10 cellular contexts compared by ENCODE assay signal in the genomic region with DNA sequence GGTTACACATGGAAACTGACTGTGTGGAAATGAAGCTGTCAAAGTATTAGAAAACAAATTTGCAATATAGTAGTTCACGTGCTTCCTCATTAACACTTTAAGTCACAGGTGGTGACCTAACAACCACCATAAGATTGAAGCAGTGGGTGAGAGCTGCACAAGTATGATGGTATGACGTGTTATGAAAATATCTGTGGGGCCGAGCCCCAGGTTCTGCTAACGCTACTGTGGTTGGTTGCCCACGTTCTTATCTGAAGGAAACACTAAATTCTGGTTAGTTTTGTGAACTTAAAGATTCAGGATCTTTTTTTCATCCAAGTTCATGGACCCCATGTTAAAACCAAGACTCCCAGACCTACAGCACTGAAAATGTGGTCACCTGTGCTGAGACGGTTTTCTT.
"Had no signal": no experiment of that assay in that cellular context is flagged by ENCODE, and none has a peak within 500 bp of the region (broad histone marks: within the 10 kb centered on the region; RNA-seq: fewer than 3 reads in every experiment).

No MANE protein-coding gene starts in this region.

- H2AFZ ChIP-seq: GM23248 had no signal

- ATAC-seq: HCT116, K562 had no signal

- H3K9me3 ChIP-seq: HAP-1 had no signal

- H3K4me1 Mint-ChIP-seq: IgD-negative memory B cell had no signal

- H3K4me1 ChIP-seq: HAP-1 had no signal

- H3K27ac Mint-ChIP-seq: HFFc6, IgD-negative memory B cell had no signal

- H3K36me3 ChIP-seq: HAP-1 had no signal

- H3K9ac ChIP-seq: GM23248 had no signal

- H3K36me3 Mint-ChIP-seq: IgD-negative memory B cell had no signal

- H3K4me3 Mint-ChIP-seq: HFFc6, IgD-negative memory B cell had no signal

- DNase-seq: GM23248, GOT3, H7, HFFc6, KG1 had no signal

- FAIRE-seq: HTR-8/SVneo, K562 had no signal

- H3K4me3 ChIP-seq: GM23248, HAP-1, K562 had no signal

- H3K9me3 Mint-ChIP-seq: HFFc6 had no signal

- H3K27ac ChIP-seq: GM23248 had no signal
